ENCODE assay signal across 27 cellular contexts in the genomic region with DNA sequence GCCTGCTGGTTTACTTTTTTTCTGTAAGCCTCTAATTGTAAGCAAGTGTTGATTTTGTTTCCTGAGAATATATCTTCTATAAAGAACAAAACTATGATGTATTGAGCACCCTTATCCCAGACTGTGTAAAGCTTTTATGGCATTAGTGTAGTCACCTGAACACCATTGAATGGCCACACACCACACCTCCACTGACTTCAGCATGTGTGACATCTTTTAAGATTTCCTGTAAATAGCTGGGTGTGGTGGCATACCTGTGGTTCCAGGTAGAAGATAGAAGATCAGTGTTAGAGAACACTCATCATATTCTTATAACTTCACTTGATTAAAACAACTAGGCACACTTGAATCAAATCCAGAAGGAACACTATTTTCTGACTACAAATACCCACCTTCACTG. TPM values are rescaled to one million over a fixed set of nuclear protein-coding genes. Genes with fewer than 3 reads are reported as not detected.
"Had no signal": no experiment of that assay in that cellular context is flagged by ENCODE, and none has a peak within 500 bp of the region (broad histone marks: within the 10 kb centered on the region; RNA-seq: fewer than 3 reads in every experiment).

No MANE protein-coding gene starts in this region.

- H3K4me3 ChIP-seq: PC-9, Peyer's patch, SJCRH30 had no signal

- H3K36me3 ChIP-seq: Peyer's patch, SJCRH30 had no signal

- H3K27me3 ChIP-seq: Peyer's patch, SJCRH30 had no signal

- H3K4me2 ChIP-seq: PC-9 had no signal

- H2AFZ ChIP-seq: PC-9 had no signal

- H3K4me1 ChIP-seq: Peyer's patch, SJCRH30 had no signal

- H3K27ac ChIP-seq: PC-9, Peyer's patch, SJCRH30 had no signal

- H3K9me3 ChIP-seq: Peyer's patch, SJCRH30 had no signal

- DNase-seq: IMR-90; Karpas-422; KG1; MV-4-11; NCI-H1048; NCI-H1105 treated with DMSO at 0.1 percent for 48 hours; NCI-H1417 treated with DMSO at 0.1 percent for 48 hours; NCI-H146; NCI-H1694 treated with DMSO at 0.1 percent for 48 hours; NCI-H1930; NCI-H2081; NCI-H2107; NCI-H2227 treated with DMSO at 0.1 percent for 48 hours; NCI-H524; NCI-H526 treated with DMSO at 0.1 percent for 48 hours; NCI-H774; NK-92 treated with Interleukin-12 subunit alpha and Interleukin-12 subunit beta, amount 100 ng/mL, for 24 hours; Peyer's patch; SHP77 treated with DMSO at 0.1 percent for 48 hours; SJCRH30 had no signal

- ATAC-seq: Right ventricle myocardium inferior, SK-N-SH treated with all-trans-retinoic acid at 6 μM for 48 hours had no signal

RNA-seq across cellular contexts. Expression of gene GUCY2C, which starts 55.6 kb away (rescaled TPM):
- total RNA-seq: HT-29, IMR-90, M059J, NCI-H460, PC-9, Right ventricle myocardium inferior, RPMI7951, SJCRH30 had no signal
- polyA plus RNA-seq: IMR-90 had no signal
